8 cellular contexts compared by ENCODE assay signal in genomic region chr16:49921791-49922456, GRCh38.
DNase-seq lines count a peak whose midpoint lies in the region; ATAC-seq and TF ChIP-seq lines count a peak whose summit lies in the region.

No MANE protein-coding gene starts in this region.

- H3K4me3 Mint-ChIP-seq in activated T-helper 2 cell treated with anti-CD3 and anti-CD28 coated beads, Interferon-gamma antibody, Interleukin-2, Interleukin-4, amounts not matched to agents 10 μg/mL and 5 μg/mL and 100 μg/mL, durations not matched to agents 14 hours and 24 hours and 36 hours (ENCODE audit: low read depth): no peak overlapping the region

- TF ChIP-seq CTCF in AG09309 (IDR thresholded peaks at IDR 0.05; ENCODE audit: control insufficient read depth, insufficient read depth, low read depth, low read length, missing control alignments): peak; percentile 65

- ATAC-seq in GM19351 (IDR thresholded peaks at IDR 0.05; ENCODE audit: unreplicated experiment) (peak; percentile 60), HG02973 (IDR thresholded peaks at IDR 0.05; ENCODE audit: unreplicated experiment) (no peak)

- no peaks in the 10 kb centered on the region for H3K27me3 Mint-ChIP-seq in activated T-helper 2 cell treated with anti-CD3 and anti-CD28 coated beads, Interferon-gamma antibody, Interleukin-2, Interleukin-4, amounts not matched to agents 10 μg/mL and 5 μg/mL and 100 μg/mL, durations not matched to agents 14 hours and 24 hours and 36 hours (ENCODE audit: low read depth)

- intact Hi-C loops in activated T-helper 2 cell treated with anti-CD3 and anti-CD28 coated beads, Interferon-gamma antibody, Interleukin-2, Interleukin-4, amounts not matched to agents 10 μg/mL and 5 μg/mL and 100 μg/mL, durations not matched to agents 14 hours and 24 hours and 36 hours (cut with micrococcal nuclease): no loop called here
- intact Hi-C loops in head of caudate nucleus (cut with DNase I): loop anchor here (5.0 kb wide), 1 partner anchor 520 kb away; no protein-coding TSS in a partner anchor

- no peaks in the 10 kb centered on the region for H3K36me3 Mint-ChIP-seq in activated T-helper 2 cell treated with anti-CD3 and anti-CD28 coated beads, Interferon-gamma antibody, Interleukin-2, Interleukin-4, amounts not matched to agents 10 μg/mL and 5 μg/mL and 100 μg/mL, durations not matched to agents 14 hours and 24 hours and 36 hours (ENCODE audit: low read depth)

- H3K27ac Mint-ChIP-seq in activated T-helper 2 cell treated with anti-CD3 and anti-CD28 coated beads, Interferon-gamma antibody, Interleukin-2, Interleukin-4, amounts not matched to agents 10 μg/mL and 5 μg/mL and 100 μg/mL, durations not matched to agents 14 hours and 24 hours and 36 hours: no peak overlapping the region

- H3K4me3 ChIP-seq in AG09309 (ENCODE audit: control insufficient read depth, low read depth, low read length): no peak overlapping the region

- no peak for DNase-seq in AG09309 (ENCODE audit: low read depth)
- peak; percentile 17 for DNase-seq in NCI-H526 treated with DMSO at 0.1 percent for 48 hours (lab: John Stamatoyannopoulos, UW)
- peak; percentile 23 for DNase-seq in activated T-helper 2 cell treated with anti-CD3 and anti-CD28 coated beads, Interferon-gamma antibody, Interleukin-2, Interleukin-4, amounts not matched to agents 10 μg/mL and 5 μg/mL and 100 μg/mL, durations not matched to agents 14 hours and 24 hours and 36 hours (ENCODE audit: low spot score)
- peak; percentile 26 to 79 (median 58) for DNase-seq in head of caudate nucleus
- peak; percentile 24 for DNase-seq in pons (ENCODE audit: low spot score)
- no peak for DNase-seq in middle frontal gyrus (ENCODE audit: extremely low spot score, low spot score)

- no peaks in the 10 kb centered on the region for H3K4me1 Mint-ChIP-seq in activated T-helper 2 cell treated with anti-CD3 and anti-CD28 coated beads, Interferon-gamma antibody, Interleukin-2, Interleukin-4, amounts not matched to agents 10 μg/mL and 5 μg/mL and 100 μg/mL, durations not matched to agents 14 hours and 24 hours and 36 hours (ENCODE audit: low read depth)

- no peaks in the 10 kb centered on the region for H3K9me3 Mint-ChIP-seq in activated T-helper 2 cell treated with anti-CD3 and anti-CD28 coated beads, Interferon-gamma antibody, Interleukin-2, Interleukin-4, amounts not matched to agents 10 μg/mL and 5 μg/mL and 100 μg/mL, durations not matched to agents 14 hours and 24 hours and 36 hours

Comparison
In these comparisons a context has a peak if more than half of its experiments do, and no peak if none do; other contexts are left out.
1. DNase-seq: peak in NCI-H526 treated with DMSO at 0.1 percent for 48 hours (single experiment), activated T-helper 2 cell treated with anti-CD3 and anti-CD28 coated beads, Interferon-gamma antibody, Interleukin-2, Interleukin-4, amounts not matched to agents 10 μg/mL and 5 μg/mL and 100 μg/mL, durations not matched to agents 14 hours and 24 hours and 36 hours (single experiment), head of caudate nucleus (42 of 42) and pons (single experiment); none in AG09309 (single experiment) and middle frontal gyrus (single experiment).